Comparison of ENCODE assay signal across 14 cellular contexts in genomic region chr20:18272451-18272850, GRCh38. TPM values are rescaled to one million over a fixed set of nuclear protein-coding genes. Genes with fewer than 3 reads are reported as not detected.
DNase-seq lines count a peak whose midpoint lies in the region; ATAC-seq and TF ChIP-seq lines count a peak whose summit lies in the region.
"Had no signal": no experiment of that assay in that cellular context is flagged by ENCODE, and none has a peak within 500 bp of the region (broad histone marks: within the 10 kb centered on the region; RNA-seq: fewer than 3 reads in every experiment).

No MANE protein-coding gene starts in this region.

- H3K27me3 ChIP-seq in breast epithelium (no peaks in the 10 kb centered on the region), RWPE2 (ENCODE audit: insufficient read depth, poor library complexity, severe bottlenecking) (no peaks in the 10 kb centered on the region), upper lobe of right lung (no peaks in the 10 kb centered on the region)
- H3K27me3 ChIP-seq: BLaER1 treated with 17β-estradiol and CSF1 and Interleukin-3, amounts not matched to agents 10 nM and 100 nM had no signal

- CTCF ChIA-PET in MCF 10A (lab: Yijun Ruan, JAX) (interaction anchor here (1.0 to 2.8 kb wide), 4 partner anchors 13 to 678 kb away, joined by 3 to 24 read pairs (median 4); partner anchors contain the start of gene ZNF133), WTC11 (lab: Charles Lee) (interaction anchor here (1.0 kb wide), 1 partner anchor 109 kb away, joined by 4 read pairs; no protein-coding TSS in a partner anchor)

- H3K27ac ChIP-seq in breast epithelium (no peak overlapping the region), RWPE2 (ENCODE audit: poor library complexity, severe bottlenecking) (no peak overlapping the region), upper lobe of right lung (no peak overlapping the region)
- H3K27ac ChIP-seq: BLaER1 treated with 17β-estradiol and CSF1 and Interleukin-3, amounts not matched to agents 10 nM and 100 nM had no signal

- no peaks in the 10 kb centered on the region for H3K27me3 Mint-ChIP-seq in MCF 10A (ENCODE audit: insufficient read depth, unreplicated experiment)
- H3K27me3 Mint-ChIP-seq in glutamatergic neuron (ENCODE audit: unreplicated experiment), result peaks cover 1% of the 10 kb centered on the region
- H3K27me3 Mint-ChIP-seq in WTC11 (ENCODE audit: low read depth), result no peaks in the 10 kb centered on the region
- peaks cover 34% of the 10 kb centered on the region for H3K27me3 Mint-ChIP-seq in T-helper 2 cell treated with Interferon-gamma antibody and Interleukin-4, amounts not matched to agents 5 μg/mL and 100 μg/mL, for 36 hours (ENCODE audit: low read depth)

- H3K4me3 ChIP-seq in breast epithelium (no peak overlapping the region), RWPE2 (ENCODE audit: severe bottlenecking) (no peak overlapping the region), upper lobe of right lung (no peak overlapping the region)
- H3K4me3 ChIP-seq: BLaER1 treated with 17β-estradiol and CSF1 and Interleukin-3, amounts not matched to agents 10 nM and 100 nM had no signal

- H3K9me3 Mint-ChIP-seq in MCF 10A (ENCODE audit: unreplicated experiment) (no peaks in the 10 kb centered on the region), glutamatergic neuron (ENCODE audit: unreplicated experiment) (no peaks in the 10 kb centered on the region), WTC11 (no peaks in the 10 kb centered on the region)
- no peaks in the 10 kb centered on the region for H3K9me3 Mint-ChIP-seq in T-helper 2 cell treated with Interferon-gamma antibody and Interleukin-4, amounts not matched to agents 5 μg/mL and 100 μg/mL, for 36 hours
- H3K9me3 Mint-ChIP-seq: activated naive CD8-positive, alpha-beta T cell treated with anti-CD3 and anti-CD28 coated beads, Interleukin-2, amount 50 U/mL, for 24 hours; immature natural killer cell had no signal

- H3K36me3 ChIP-seq in breast epithelium (no peaks in the 10 kb centered on the region), RWPE2 (ENCODE audit: low read depth) (no peaks in the 10 kb centered on the region), upper lobe of right lung (no peaks in the 10 kb centered on the region)
- H3K36me3 ChIP-seq: BLaER1 treated with 17β-estradiol and CSF1 and Interleukin-3, amounts not matched to agents 10 nM and 100 nM had no signal

- no peak for TF ChIP-seq POLR2A in breast epithelium (IDR thresholded peaks at IDR 0.05)

- ATAC-seq in RWPE2 (ENCODE audit: low read depth), result no peak
- ATAC-seq in upper lobe of right lung, result peak; percentile 30
- no peak for ATAC-seq in WTC11
- ATAC-seq in HG03520 (IDR thresholded peaks at IDR 0.05; ENCODE audit: unreplicated experiment), result no peak
- ATAC-seq: activated naive CD8-positive, alpha-beta T cell treated with anti-CD3 and anti-CD28 coated beads, Interleukin-2, amount 50 U/mL, for 24 hours; T-helper 17 cell had no signal

- H3K27ac Mint-ChIP-seq in MCF 10A (ENCODE audit: low read depth, unreplicated experiment) (no peak overlapping the region), glutamatergic neuron (ENCODE audit: unreplicated experiment) (no peak overlapping the region), WTC11 (no peak overlapping the region)
- no peak overlapping the region for H3K27ac Mint-ChIP-seq in T-helper 2 cell treated with Interferon-gamma antibody and Interleukin-4, amounts not matched to agents 5 μg/mL and 100 μg/mL, for 36 hours
- H3K27ac Mint-ChIP-seq: activated naive CD8-positive, alpha-beta T cell treated with anti-CD3 and anti-CD28 coated beads, Interleukin-2, amount 50 U/mL, for 24 hours; immature natural killer cell; T-helper 17 cell had no signal

- no peaks in the 10 kb centered on the region for H3K4me1 ChIP-seq in breast epithelium
- H3K4me1 ChIP-seq in RWPE2 (ENCODE audit: insufficient read depth, poor library complexity, severe bottlenecking), result no peaks in the 10 kb centered on the region
- H3K4me1 ChIP-seq in upper lobe of right lung, result no peaks in the 10 kb centered on the region
- H3K4me1 ChIP-seq: BLaER1 treated with 17β-estradiol and CSF1 and Interleukin-3, amounts not matched to agents 10 nM and 100 nM had no signal

- peak; percentile 52 for DNase-seq in MCF 10A (ENCODE audit: unreplicated experiment)
- DNase-seq in breast epithelium (ENCODE audit: low spot score in 2 of 2), result no peak
- DNase-seq in RWPE2 (ENCODE audit: low spot score), result no peak
- no peak for DNase-seq in glutamatergic neuron
- DNase-seq in upper lobe of right lung, result no peak
- DNase-seq in WTC11 (ENCODE audit: low spot score), result no peak
- DNase-seq in T-helper 2 cell treated with Interferon-gamma antibody and Interleukin-4, amounts not matched to agents 5 μg/mL and 100 μg/mL, for 36 hours (ENCODE audit: low spot score), result no peak
- DNase-seq: activated CD8-positive, alpha-beta memory T cell treated with anti-CD3 and anti-CD28 coated beads for 24 hours; activated naive CD8-positive, alpha-beta T cell treated with anti-CD3 and anti-CD28 coated beads, Interleukin-2, amount 50 U/mL, for 24 hours; immature natural killer cell; occipital lobe; T-helper 17 cell had no signal

- POLR2A ChIA-PET in MCF 10A (lab: Yijun Ruan, JAX) (interaction anchor here (0.7 to 2.7 kb wide), 5 partner anchors 9 to 135 kb away, joined by 3 to 16 read pairs (median 8); partner anchors contain the start of genes KAT14 and PET117), WTC11 (lab: Charles Lee) (no interaction called here)

- H3K4me1 Mint-ChIP-seq in MCF 10A (ENCODE audit: insufficient read depth, unreplicated experiment) (peaks cover 26% of the 10 kb centered on the region), glutamatergic neuron (ENCODE audit: low read depth, unreplicated experiment) (peaks cover 1% of the 10 kb centered on the region), WTC11 (peaks cover 6% of the 10 kb centered on the region)
- peaks cover 2% of the 10 kb centered on the region for H3K4me1 Mint-ChIP-seq in T-helper 2 cell treated with Interferon-gamma antibody and Interleukin-4, amounts not matched to agents 5 μg/mL and 100 μg/mL, for 36 hours (ENCODE audit: low read depth)
- H3K4me1 Mint-ChIP-seq: immature natural killer cell had no signal

- intact Hi-C loops in MCF 10A (cut with micrococcal nuclease), result no loop called here
- intact Hi-C loops in breast epithelium (cut with DNase I; ENCODE audit: low total_unique reads), result no loop called here
- intact Hi-C loops in upper lobe of right lung (cut with DNase I), result no loop called here

- BruUV-seq in MCF 10A (replicated peaks; lab: Mats Ljungman, UMichigan), result no TSS peak

- no peaks in the 10 kb centered on the region for H3K36me3 Mint-ChIP-seq in MCF 10A (ENCODE audit: insufficient read depth, unreplicated experiment)
- H3K36me3 Mint-ChIP-seq in glutamatergic neuron (ENCODE audit: unreplicated experiment), result no peaks in the 10 kb centered on the region
- H3K36me3 Mint-ChIP-seq in WTC11, result no peaks in the 10 kb centered on the region
- no peaks in the 10 kb centered on the region for H3K36me3 Mint-ChIP-seq in T-helper 2 cell treated with Interferon-gamma antibody and Interleukin-4, amounts not matched to agents 5 μg/mL and 100 μg/mL, for 36 hours (ENCODE audit: low read depth)
- H3K36me3 Mint-ChIP-seq: immature natural killer cell had no signal

- H3K4me3 Mint-ChIP-seq in MCF 10A (ENCODE audit: unreplicated experiment), result no peak overlapping the region
- H3K4me3 Mint-ChIP-seq in glutamatergic neuron (ENCODE audit: unreplicated experiment), result no peak overlapping the region
- H3K4me3 Mint-ChIP-seq in WTC11, result no peak overlapping the region
- H3K4me3 Mint-ChIP-seq in T-helper 2 cell treated with Interferon-gamma antibody and Interleukin-4, amounts not matched to agents 5 μg/mL and 100 μg/mL, for 36 hours, result no peak overlapping the region
- H3K4me3 Mint-ChIP-seq: activated naive CD8-positive, alpha-beta T cell treated with anti-CD3 and anti-CD28 coated beads, Interleukin-2, amount 50 U/mL, for 24 hours; immature natural killer cell; T-helper 17 cell had no signal

- TF ChIP-seq CTCF in MCF 10A (IDR thresholded peaks at IDR 0.05; ENCODE audit: unreplicated experiment), result no peak
- no peak for TF ChIP-seq CTCF in breast epithelium (IDR thresholded peaks at IDR 0.05)
- peak; percentile 12 for TF ChIP-seq CTCF in RWPE2 (IDR thresholded peaks at IDR 0.05; ENCODE audit: poor library complexity, severe bottlenecking)
- peak; percentile 22 for TF ChIP-seq CTCF in glutamatergic neuron (IDR thresholded peaks at IDR 0.05; ENCODE audit: partially characterized antibody, unreplicated experiment)
- TF ChIP-seq CTCF in upper lobe of right lung (IDR thresholded peaks at IDR 0.05), result no peak
- TF ChIP-seq CTCF in WTC11 (IDR thresholded peaks at IDR 0.05), result no peak

- no peaks in the 10 kb centered on the region for H3K9me3 ChIP-seq in breast epithelium
- H3K9me3 ChIP-seq in RWPE2 (ENCODE audit: severe bottlenecking), result no peaks in the 10 kb centered on the region
- no peaks in the 10 kb centered on the region for H3K9me3 ChIP-seq in upper lobe of right lung
- H3K9me3 ChIP-seq: BLaER1 treated with 17β-estradiol and CSF1 and Interleukin-3, amounts not matched to agents 10 nM and 100 nM had no signal

TF ChIP-seq in WTC11, 78 proteins besides CTCF, POLR2A, EP300 and RAD21 (continues in another document):
- no peak for TF ChIP-seq E2F5 (CRISPR knock-in tag; IDR thresholded peaks at IDR 0.05)

RNA-seq across cellular contexts. Expression of gene ZNF133, which starts 15.9 kb away (rescaled TPM):
- total RNA-seq in MCF 10A (2022), result 25.3 and 30.4 TPM in 2 replicates
- total RNA-seq in breast epithelium, result 10 to 100 TPM; 20.0 to 37.5 (median 33.1) TPM
- 27.3 TPM for total RNA-seq in glutamatergic neuron (ENCODE audit: unreplicated experiment)
- total RNA-seq in upper lobe of right lung, result 11.1 TPM
- 13.9 to 16.2 TPM (median 14.7 TPM) in 3 replicates for total RNA-seq in WTC11 (2021)

Comparison
In these comparisons a context has a peak if more than half of its experiments do, and no peak if none do; other contexts are left out.
1. CTCF ChIP-seq: peak in RWPE2 (single experiment) and glutamatergic neuron (single experiment); none in MCF 10A (single experiment), breast epithelium (0 of 3), upper lobe of right lung (single experiment) and WTC11 (single experiment).